Comparison of ENCODE assay signal across 10 cellular contexts in the genomic region with DNA sequence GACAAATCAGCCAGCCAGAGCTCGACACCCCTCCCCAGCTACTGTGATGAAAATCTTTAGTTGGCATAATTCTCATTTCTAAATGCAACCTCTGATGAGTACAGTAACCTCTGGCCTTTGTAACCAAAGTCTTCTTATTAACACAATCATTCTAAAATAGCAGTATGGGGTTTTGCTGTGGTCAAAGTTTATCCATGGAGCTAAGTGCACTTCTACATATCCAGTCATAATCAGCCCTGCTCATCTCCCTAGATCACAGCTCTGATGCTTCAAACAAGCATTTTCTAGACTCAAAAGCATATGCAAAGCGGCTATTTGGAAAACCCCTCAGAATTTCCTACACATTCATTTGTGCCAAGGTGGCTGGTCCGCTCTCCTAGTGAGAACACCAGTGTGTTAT.
A peak's percentile ranks its signal among the peaks of the same experiment; 100 is the strongest.
DNase-seq lines count a peak whose midpoint lies in the region; ATAC-seq and TF ChIP-seq lines count a peak whose summit lies in the region.
"Had no signal": no experiment of that assay in that cellular context is flagged by ENCODE, and none has a peak within 500 bp of the region (broad histone marks: within the 10 kb centered on the region; RNA-seq: fewer than 3 reads in every experiment).

No MANE protein-coding gene starts in this region.

- ATAC-seq in GM18870 (IDR thresholded peaks at IDR 0.05; ENCODE audit: unreplicated experiment): peak; percentile 85
- ATAC-seq in GM21423 (IDR thresholded peaks at IDR 0.05; ENCODE audit: unreplicated experiment): peak; percentile 71
- ATAC-seq in HG03060 (IDR thresholded peaks at IDR 0.05; ENCODE audit: low read depth, unreplicated experiment): peak; percentile 65
- peak; percentile 69 for ATAC-seq in left lobe of liver
- no peak for ATAC-seq in naive thymus-derived CD4-positive, alpha-beta T cell
- ATAC-seq: body of pancreas had no signal

- no peaks in the 10 kb centered on the region for H3K9me2 ChIP-seq in Karpas-422 (replicated peaks; ENCODE audit: insufficient read depth, low read length)

- no peak overlapping the region for H3K9ac ChIP-seq in Karpas-422 (ENCODE audit: low read length)

- peaks cover 0 to 2% (median 0%) of the 10 kb centered on the region in 11 donors for H3K9me3 Mint-ChIP-seq in naive thymus-derived CD4-positive, alpha-beta T cell

- H3K4me3 Mint-ChIP-seq in naive thymus-derived CD4-positive, alpha-beta T cell: no peak overlapping the region
- H3K4me3 Mint-ChIP-seq: nephron had no signal

- 70 to 71% methylated on average over 3 of the region's 3 CpGs for WGBS in lower leg skin, 2 donors

- H3K27ac ChIP-seq in Karpas-422 (ENCODE audit: low read length): no peak overlapping the region
- no peak overlapping the region for H3K27ac ChIP-seq in naive thymus-derived CD4-positive, alpha-beta T cell (ENCODE audit: low read depth, low read length)
- H3K27ac ChIP-seq: body of pancreas had no signal

- no peaks in the 10 kb centered on the region for H3K79me2 ChIP-seq in Karpas-422 (ENCODE audit: low read length)

- H3K4me2 ChIP-seq in Karpas-422 (ENCODE audit: low read depth, low read length, poor library complexity, severe bottlenecking): no peak overlapping the region

- no peak overlapping the region for H3K4me3 ChIP-seq in Karpas-422 (ENCODE audit: low read length)
- no peak overlapping the region for H3K4me3 ChIP-seq in lower leg skin (ENCODE audit: low read depth, poor library complexity, severe bottlenecking)
- no peak overlapping the region for H3K4me3 ChIP-seq in naive thymus-derived CD4-positive, alpha-beta T cell (ENCODE audit: low read length)
- H3K4me3 ChIP-seq: body of pancreas had no signal

- no peaks in the 10 kb centered on the region for H3K27me3 ChIP-seq in Karpas-422 (ENCODE audit: low read length)
- no peaks in the 10 kb centered on the region for H3K27me3 ChIP-seq in naive thymus-derived CD4-positive, alpha-beta T cell (ENCODE audit: control insufficient read depth in 2 of 2, insufficient read depth in 2 of 2, low read length in 2 of 2)
- H3K27me3 ChIP-seq: body of pancreas had no signal

- TF ChIP-seq CTCF in lower leg skin (IDR thresholded peaks at IDR 0.05): no peak

- CTCF ChIA-PET in naive thymus-derived CD4-positive, alpha-beta T cell (lab: Charles Lee): no interaction called here

- POLR2A ChIA-PET in naive thymus-derived CD4-positive, alpha-beta T cell (lab: Charles Lee): no interaction called here

- intact Hi-C loops in lower leg skin (cut with DNase I; ENCODE audit: low total_unique reads): no loop called here
- intact Hi-C loops in naive thymus-derived CD4-positive, alpha-beta T cell (cut with micrococcal nuclease): no loop called here

- no peaks in the 10 kb centered on the region for H3K27me3 Mint-ChIP-seq in naive thymus-derived CD4-positive, alpha-beta T cell

- no peaks in the 10 kb centered on the region for H3K36me3 Mint-ChIP-seq in naive thymus-derived CD4-positive, alpha-beta T cell

- no peaks in the 10 kb centered on the region for H4K20me1 ChIP-seq in Karpas-422 (ENCODE audit: insufficient read depth, low read depth, low read length)

- H3K9me3 ChIP-seq in Karpas-422 (ENCODE audit: low read length): 0 out of 2 replicates have a peak, but pooled peaks cover 9% of the 10 kb centered on the region
- H3K9me3 ChIP-seq in naive thymus-derived CD4-positive, alpha-beta T cell (ENCODE audit: control insufficient read depth in 2 of 3, low read length in 3 of 3): no peaks in the 10 kb centered on the region
- H3K9me3 ChIP-seq: body of pancreas had no signal

- peaks cover 11% of the 10 kb centered on the region for H3K4me1 ChIP-seq in Karpas-422 (ENCODE audit: low read length)
- H3K4me1 ChIP-seq in naive thymus-derived CD4-positive, alpha-beta T cell (ENCODE audit: control insufficient read depth in 2 of 2, insufficient read depth in 2 of 2, low read length in 2 of 2): no peaks in the 10 kb centered on the region
- H3K4me1 ChIP-seq: body of pancreas had no signal

- DNase-seq in left lobe of liver (ENCODE audit: low spot score) (no peak), Karpas-422 (no peak), lower leg skin (ENCODE audit: low spot score in 2 of 2) (no peak)
- DNase-seq in naive thymus-derived CD4-positive, alpha-beta T cell: no peak
- DNase-seq: body of pancreas, NCI-H82 had no signal

- no peaks in the 10 kb centered on the region for H3K4me1 Mint-ChIP-seq in naive thymus-derived CD4-positive, alpha-beta T cell
- H3K4me1 Mint-ChIP-seq: nephron had no signal

- H3K27ac Mint-ChIP-seq in naive thymus-derived CD4-positive, alpha-beta T cell: no peak overlapping the region
- H3K27ac Mint-ChIP-seq: nephron had no signal

- no peak for TF ChIP-seq POLR2A in lower leg skin (IDR thresholded peaks at IDR 0.05)

- H2AFZ ChIP-seq in Karpas-422 (ENCODE audit: low read length): no peak overlapping the region

- H3K36me3 ChIP-seq in Karpas-422 (ENCODE audit: insufficient read depth, low read length): no peaks in the 10 kb centered on the region
- no peaks in the 10 kb centered on the region for H3K36me3 ChIP-seq in naive thymus-derived CD4-positive, alpha-beta T cell (ENCODE audit: control insufficient read depth in 2 of 3, insufficient read depth in 3 of 3, low read length in 3 of 3)
